ENCODE assay signal across 8 cellular contexts in genomic region chrX:65595460-65595876, GRCh38.
DNase-seq lines count a peak whose midpoint lies in the region; ATAC-seq, FAIRE-seq and TF ChIP-seq lines count a peak whose summit lies in the region.

No MANE protein-coding gene starts in this region.

- peak; percentile 99 for FAIRE-seq in GM12892 (lab: Jason Lieb, UNC)
- FAIRE-seq in astrocyte (lab: Jason Lieb, UNC) = peak; percentile 95

- DNase-seq in GM12892 (ENCODE audit: insufficient read length) = peak; percentile 48
- DNase-seq in NCI-H146 treated with DMSO at 0.1 percent for 48 hours (lab: John Stamatoyannopoulos, UW; ENCODE audit: unreplicated experiment) = peak; percentile 25
- DNase-seq in T-helper 22 cell (ENCODE audit: low read depth) = peak; percentile 79
- peak; percentile 77 for DNase-seq in astrocyte (ENCODE audit: low read depth)
- peak; percentile 67 for DNase-seq in hepatic stellate cell (ENCODE audit: low spot score)
- peak; percentile 99 for DNase-seq in sciatic nerve (ENCODE audit: low spot score)
- DNase-seq in NCI-H187 treated with DMSO at 0.1 percent for 48 hours (lab: John Stamatoyannopoulos, UW) = no peak

- peak overlapping the region; percentile 86 for H3K27ac Mint-ChIP-seq in astrocyte (ENCODE audit: unreplicated experiment)

- H3K36me3 Mint-ChIP-seq in astrocyte (ENCODE audit: low read depth, unreplicated experiment) = no peaks in the 10 kb centered on the region

- H2AFZ ChIP-seq in astrocyte (ENCODE audit: low read depth, low read length) = peak overlapping the region; percentile 58

- H3K27me3 ChIP-seq in astrocyte (ENCODE audit: insufficient read depth, low read length) = no peaks in the 10 kb centered on the region

- no peaks in the 10 kb centered on the region for H3K36me3 ChIP-seq in astrocyte (ENCODE audit: insufficient read depth, low read length)

- H3K4me2 ChIP-seq in astrocyte (ENCODE audit: low read length) = peak overlapping the region; percentile 69

- intact Hi-C loops in sciatic nerve (cut with DNase I) = no loop called here

- H3K9ac ChIP-seq in astrocyte (ENCODE audit: low read length) = peak overlapping the region; percentile 69

- ATAC-seq in HG02852 (IDR thresholded peaks at IDR 0.05; ENCODE audit: unreplicated experiment) = peak; percentile 77
- peak; percentile 96 for ATAC-seq in sciatic nerve

- H3K27ac ChIP-seq in astrocyte (ENCODE audit: low read depth, low read length) = peak overlapping the region; percentile 69

- no peaks in the 10 kb centered on the region for H4K20me1 ChIP-seq in astrocyte (ENCODE audit: insufficient read depth, low read length)

- H3K9me3 ChIP-seq in astrocyte (ENCODE audit: insufficient read depth, low read depth, low read length) = no peaks in the 10 kb centered on the region

- H3K4me3 Mint-ChIP-seq in astrocyte (ENCODE audit: unreplicated experiment) = no peak overlapping the region

- peak; percentile 95 for TF ChIP-seq CTCF in astrocyte (IDR thresholded peaks at IDR 0.05; ENCODE audit: insufficient read depth, low read depth, low read length)

- no peaks in the 10 kb centered on the region for H3K27me3 Mint-ChIP-seq in astrocyte (ENCODE audit: low read depth, unreplicated experiment)

- no peaks in the 10 kb centered on the region for H3K79me2 ChIP-seq in astrocyte (ENCODE audit: insufficient read depth, low read length)

- TF ChIP-seq POLR2A in GM12892 (IDR thresholded peaks at IDR 0.05; ENCODE audit: low read depth, low read length) = 0 out of 2 replicates have a peak, but pooled peaks have one; percentile 27

- H3K4me1 ChIP-seq in astrocyte (ENCODE audit: insufficient read depth, low read length) = peaks cover 13% of the 10 kb centered on the region

- H3K4me3 ChIP-seq in astrocyte (ENCODE audit: insufficient read depth, low read depth, low read length) = no peak overlapping the region

- no peaks in the 10 kb centered on the region for H3K9me3 Mint-ChIP-seq in astrocyte (ENCODE audit: unreplicated experiment)

- H3K4me1 Mint-ChIP-seq in astrocyte (ENCODE audit: low read depth, unreplicated experiment) = peaks cover 8% of the 10 kb centered on the region
